Comparison of ENCODE assay signal across 13 cellular contexts in genomic region chr14:93759781-93760307, GRCh38. TPM values are rescaled to one million over a fixed set of nuclear protein-coding genes. Genes with fewer than 3 reads are reported as not detected.
A peak's percentile ranks its signal among the peaks of the same experiment; 100 is the strongest.
DNase-seq lines count a peak whose midpoint lies in the region; ATAC-seq and TF ChIP-seq lines count a peak whose summit lies in the region.
"Had no signal": no experiment of that assay in that cellular context is flagged by ENCODE, and none has a peak within 500 bp of the region (broad histone marks: within the 10 kb centered on the region; RNA-seq: fewer than 3 reads in every experiment).

No MANE protein-coding gene starts in this region.

- no peak for TF ChIP-seq POLR2A in thyroid gland (IDR thresholded peaks at IDR 0.05)

- CTCF ChIA-PET in activated naive CD4-positive, alpha-beta T cell treated with anti-CD3 and anti-CD28 coated beads, Interleukin-2, amount 10 ng/mL, durations not matched to agents 7 days and 5 days (lab: Charles Lee) = no interaction called here

- no peaks in the 10 kb centered on the region for H3K27me3 ChIP-seq in thyroid gland

- intact Hi-C loops in thyroid gland (cut with DNase I) = no loop called here

- H3K27ac ChIP-seq in coronary artery (peak overlapping the region in 1 of 2 donors; percentile 32), thyroid gland (no peak overlapping the region)
- H3K27ac ChIP-seq: 22Rv1 had no signal

- peak; percentile 19 for DNase-seq in DMS79 (lab: John Stamatoyannopoulos, UW)
- DNase-seq in DMS79 treated with DMSO at 0.1 percent for 48 hours (lab: John Stamatoyannopoulos, UW) = no peak
- peak; percentile 76 for DNase-seq in coronary artery (ENCODE audit: low spot score)
- DNase-seq in midbrain (lab: John Stamatoyannopoulos, UW) = peak; percentile 45
- DNase-seq in thyroid gland = peak; percentile 45 to 56
- DNase-seq in activated naive CD4-positive, alpha-beta T cell treated with anti-CD3 and anti-CD28 coated beads, Interleukin-2, amount 10 ng/mL, durations not matched to agents 7 days and 5 days = no peak
- DNase-seq: MM.1S had no signal

- TF ChIP-seq CTCF in coronary artery (IDR thresholded peaks at IDR 0.05) = no peak
- no peak for TF ChIP-seq CTCF in thyroid gland (IDR thresholded peaks at IDR 0.05)

- peaks cover 31% of the 10 kb centered on the region for H3K27me3 Mint-ChIP-seq in activated naive CD4-positive, alpha-beta T cell treated with anti-CD3 and anti-CD28 coated beads, Interleukin-2, amount 10 ng/mL, durations not matched to agents 7 days and 5 days

- no peak overlapping the region for H3K4me3 ChIP-seq in coronary artery
- H3K4me3 ChIP-seq in thyroid gland (replicated peaks in 1 of 3) = no peak overlapping the region
- H3K4me3 ChIP-seq: HAP-1 had no signal

- 28 to 50% methylated on average over 4 to 14 of the region's 14 CpGs for WGBS in thyroid gland, 2 donors

- H3K4me1 Mint-ChIP-seq in activated naive CD4-positive, alpha-beta T cell treated with anti-CD3 and anti-CD28 coated beads, Interleukin-2, amount 10 ng/mL, durations not matched to agents 7 days and 5 days = no peaks in the 10 kb centered on the region

- no peaks in the 10 kb centered on the region for H3K9me3 ChIP-seq in thyroid gland
- H3K9me3 ChIP-seq: HAP-1 had no signal

- H3K4me3 Mint-ChIP-seq in activated naive CD4-positive, alpha-beta T cell treated with anti-CD3 and anti-CD28 coated beads, Interleukin-2, amount 10 ng/mL, durations not matched to agents 7 days and 5 days = no peak overlapping the region
- H3K4me3 Mint-ChIP-seq: dendritic cell treated with granulocyte-macrophage colony-stimulating factor and Interleukin-4, amounts not matched to agents 40 ng/mL and 50 ng/mL, for 4 days; natural killer cell treated with Interleukin-12 subunit alpha and Interleukin-12 subunit beta and Interleukin-15 and Interleukin-18, amount 100 ng/mL, for 72 hours had no signal

- no peak overlapping the region for H3K27ac Mint-ChIP-seq in activated naive CD4-positive, alpha-beta T cell treated with anti-CD3 and anti-CD28 coated beads, Interleukin-2, amount 10 ng/mL, durations not matched to agents 7 days and 5 days
- H3K27ac Mint-ChIP-seq: dendritic cell treated with granulocyte-macrophage colony-stimulating factor and Interleukin-4, amounts not matched to agents 40 ng/mL and 50 ng/mL, for 4 days; natural killer cell treated with Interleukin-12 subunit alpha and Interleukin-12 subunit beta and Interleukin-15 and Interleukin-18, amount 100 ng/mL, for 72 hours had no signal

- no peaks in the 10 kb centered on the region for H3K36me3 Mint-ChIP-seq in activated naive CD4-positive, alpha-beta T cell treated with anti-CD3 and anti-CD28 coated beads, Interleukin-2, amount 10 ng/mL, durations not matched to agents 7 days and 5 days
- H3K36me3 Mint-ChIP-seq: natural killer cell treated with Interleukin-12 subunit alpha and Interleukin-12 subunit beta and Interleukin-15 and Interleukin-18, amount 100 ng/mL, for 72 hours had no signal

- ATAC-seq in HG03159 (IDR thresholded peaks at IDR 0.05; ENCODE audit: unreplicated experiment) = no peak
- ATAC-seq in GM21619 (IDR thresholded peaks at IDR 0.05; ENCODE audit: unreplicated experiment) = no peak
- ATAC-seq: natural killer cell treated with Interleukin-12 subunit alpha and Interleukin-12 subunit beta and Interleukin-15 and Interleukin-18, amount 100 ng/mL, for 72 hours had no signal

- H3K9me3 Mint-ChIP-seq in activated naive CD4-positive, alpha-beta T cell treated with anti-CD3 and anti-CD28 coated beads, Interleukin-2, amount 10 ng/mL, durations not matched to agents 7 days and 5 days = no peaks in the 10 kb centered on the region
- H3K9me3 Mint-ChIP-seq: dendritic cell treated with granulocyte-macrophage colony-stimulating factor and Interleukin-4, amounts not matched to agents 40 ng/mL and 50 ng/mL, for 4 days; natural killer cell treated with Interleukin-12 subunit alpha and Interleukin-12 subunit beta and Interleukin-15 and Interleukin-18, amount 100 ng/mL, for 72 hours had no signal

- H3K36me3 ChIP-seq in thyroid gland = no peaks in the 10 kb centered on the region
- H3K36me3 ChIP-seq: HAP-1 had no signal

- H3K4me1 ChIP-seq in thyroid gland = peaks cover 4 to 6% of the 10 kb centered on the region in 2 donors
- H3K4me1 ChIP-seq: HAP-1 had no signal

RNA-seq across cellular contexts. Expression of gene PRIMA1, which starts 28.4 kb away (rescaled TPM):
- under 1 TPM; 0.33 to 0.88 (median 0.64) TPM for total RNA-seq in thyroid gland
- total RNA-seq: natural killer cell treated with Interleukin-12 subunit alpha and Interleukin-12 subunit beta and Interleukin-15 and Interleukin-18, amount 100 ng/mL, for 72 hours had no signal

Comparison
In these comparisons a context has a peak if more than half of its experiments do, and no peak if none do; other contexts are left out.
1. DNase-seq: peak in DMS79 (single experiment), coronary artery (single experiment), midbrain (single experiment) and thyroid gland (2 of 2); none in DMS79 treated with DMSO at 0.1 percent for 48 hours (single experiment) and activated naive CD4-positive, alpha-beta T cell treated with anti-CD3 and anti-CD28 coated beads, Interleukin-2, amount 10 ng/mL, durations not matched to agents 7 days and 5 days (single experiment).